In genomic region chr15:72197460-72198409, GRCh38 we compare ENCODE assay signal across 9 cellular contexts. TPM values are rescaled to one million over a fixed set of nuclear protein-coding genes. Genes with fewer than 3 reads are reported as not detected.
A peak's percentile ranks its signal among the peaks of the same experiment; 100 is the strongest.
DNase-seq lines count a peak whose midpoint lies in the region; ATAC-seq and TF ChIP-seq lines count a peak whose summit lies in the region.
"Had no signal": no experiment of that assay in that cellular context is flagged by ENCODE, and none has a peak within 500 bp of the region (broad histone marks: within the 10 kb centered on the region; RNA-seq: fewer than 3 reads in every experiment).

GRAMD2A (minus strand) TSS chr15:72197787.

- peaks cover 18% of the 10 kb centered on the region for H3K36me3 Mint-ChIP-seq in CD4-positive, CD25-positive, alpha-beta regulatory T cell

- no peak for DNase-seq in CD4-positive, CD25-positive, alpha-beta regulatory T cell
- peak; percentile 40 for DNase-seq in HCEC 1CT
- peak; percentile 47 for DNase-seq in WERI-Rb-1
- DNase-seq in epidermal melanocyte (ENCODE audit: insufficient read length, low spot score), result peak; percentile 40
- DNase-seq in thyroid gland, result peak; percentile 64 to 66
- DNase-seq in NCI-H446 treated with DMSO at 0.1 percent for 48 hours (lab: John Stamatoyannopoulos, UW), result no peak
- no peak for DNase-seq in activated gamma-delta T cell treated with Interleukin-2 at 50 U/mL for 16 hours

- peaks cover 0 to 1% (median 0%) of the 10 kb centered on the region in 7 donors for H3K9me3 Mint-ChIP-seq in CD4-positive, CD25-positive, alpha-beta regulatory T cell

- intact Hi-C loops in thyroid gland (cut with DNase I), result no loop called here

- H3K27me3 Mint-ChIP-seq in CD4-positive, CD25-positive, alpha-beta regulatory T cell, result peaks cover 29% of the 10 kb centered on the region

- H3K9ac ChIP-seq in mucosa of stomach (ENCODE audit: low read length), result peak within 1 kb of the TSS; percentile 17

- TF ChIP-seq CTCF in WERI-Rb-1 (IDR thresholded peaks at IDR 0.05; ENCODE audit: low read depth, low read length) (no peak), thyroid gland (IDR thresholded peaks at IDR 0.05) (peak in 1 of 6 experiments; percentile 30)

- H3K27ac ChIP-seq in CD4-positive, CD25-positive, alpha-beta regulatory T cell (ENCODE audit: insufficient read depth, low read length, poor library complexity, severe bottlenecking), result no peak within 1 kb of the TSS
- H3K27ac ChIP-seq in WERI-Rb-1, result no peak within 1 kb of the TSS
- peak within 1 kb of the TSS in 2 of 3 donors; percentile 7 to 47 for H3K27ac ChIP-seq in thyroid gland

- H3K36me3 ChIP-seq in CD4-positive, CD25-positive, alpha-beta regulatory T cell (ENCODE audit: control insufficient read depth, insufficient read depth, low read length), result peaks cover 44% of the 10 kb centered on the region
- H3K36me3 ChIP-seq in WERI-Rb-1 (peaks cover 50% of the 10 kb centered on the region), mucosa of stomach (ENCODE audit: control insufficient read depth, insufficient read depth, low read length) (peaks cover 14% of the 10 kb centered on the region), thyroid gland (peaks cover 24 to 27% of the 10 kb centered on the region in 2 donors)

- H3K4me3 Mint-ChIP-seq in CD4-positive, CD25-positive, alpha-beta regulatory T cell, result peak within 1 kb of the TSS in 3 of 4 donors; percentile 38 to 59 (median 56)

- H3K4me3 ChIP-seq in CD4-positive, CD25-positive, alpha-beta regulatory T cell (ENCODE audit: low read depth, low read length), result no peak within 1 kb of the TSS
- no peak within 1 kb of the TSS for H3K4me3 ChIP-seq in WERI-Rb-1 (ENCODE audit: low read depth, low read length)
- no peak within 1 kb of the TSS for H3K4me3 ChIP-seq in mucosa of stomach (ENCODE audit: low read length)
- peak within 1 kb of the TSS; percentile 2 to 53 (median 6) for H3K4me3 ChIP-seq in thyroid gland (replicated peaks in 1 of 3)

- H3K27me3 ChIP-seq in CD4-positive, CD25-positive, alpha-beta regulatory T cell (ENCODE audit: control insufficient read depth, insufficient read depth, low read length), result no peaks in the 10 kb centered on the region
- no peaks in the 10 kb centered on the region for H3K27me3 ChIP-seq in WERI-Rb-1 (ENCODE audit: insufficient read depth, low read depth, severe bottlenecking)
- peaks cover 14% of the 10 kb centered on the region for H3K27me3 ChIP-seq in mucosa of stomach (ENCODE audit: control insufficient read depth, insufficient read depth, low read length)
- H3K27me3 ChIP-seq in thyroid gland, result no peaks in the 10 kb centered on the region

- no peak within 1 kb of the TSS for H3K27ac Mint-ChIP-seq in CD4-positive, CD25-positive, alpha-beta regulatory T cell

- whole genome bisulfite sequencing in thyroid gland, 2 donors, result 19 to 24% methylated on average over 26 of the region's 85 CpGs

- H3K9me3 ChIP-seq in CD4-positive, CD25-positive, alpha-beta regulatory T cell (ENCODE audit: control insufficient read depth in 2 of 2, low read length in 2 of 2), result no peaks in the 10 kb centered on the region
- H3K9me3 ChIP-seq in WERI-Rb-1 (ENCODE audit: severe bottlenecking), result no peaks in the 10 kb centered on the region
- H3K9me3 ChIP-seq in mucosa of stomach (ENCODE audit: control insufficient read depth, low read length), result no peaks in the 10 kb centered on the region
- H3K9me3 ChIP-seq in thyroid gland, result no peaks in the 10 kb centered on the region

- peaks cover 5% of the 10 kb centered on the region for H3K4me1 ChIP-seq in CD4-positive, CD25-positive, alpha-beta regulatory T cell (ENCODE audit: control insufficient read depth, insufficient read depth, low read length, poor library complexity, severe bottlenecking)
- peaks cover 10% of the 10 kb centered on the region for H3K4me1 ChIP-seq in mucosa of stomach (ENCODE audit: control insufficient read depth, insufficient read depth, low read length)
- H3K4me1 ChIP-seq in thyroid gland, result peaks cover under 1 to 18% of the 10 kb centered on the region in 2 donors

- peaks cover 0 to 12% (median 5%) of the 10 kb centered on the region in 4 donors for H3K4me1 Mint-ChIP-seq in CD4-positive, CD25-positive, alpha-beta regulatory T cell

- ATAC-seq in CD4-positive, CD25-positive, alpha-beta regulatory T cell (ENCODE audit: low read depth in 2 of 2), result peak; percentile 17 to 32

- peak in 1 of 2 donors; percentile 57 for TF ChIP-seq POLR2A in thyroid gland (IDR thresholded peaks at IDR 0.05)

RNA-seq across cellular contexts. Expression of gene GRAMD2A, which starts in this region (rescaled TPM):
- not detected for total RNA-seq in CD4-positive, CD25-positive, alpha-beta regulatory T cell
- not detected for polyA plus RNA-seq in CD4-positive, CD25-positive, alpha-beta regulatory T cell
- total RNA-seq in thyroid gland, result 10 to 100 TPM in 1 of 4 donors, 1 to 10 TPM in 3; 8.8 to 26.9 (median 9.0) TPM
- total RNA-seq: mononuclear cell had no signal

Comparison
In these comparisons a context has a peak if more than half of its experiments do, and no peak if none do; other contexts are left out.
1. Peak in ATAC-seq in CD4-positive, CD25-positive, alpha-beta regulatory T cell; RNA of the gene not detected or under 1 TPM.
2. DNase-seq: peak in HCEC 1CT (single experiment), WERI-Rb-1 (single experiment), epidermal melanocyte (single experiment) and thyroid gland (2 of 2); none in CD4-positive, CD25-positive, alpha-beta regulatory T cell (0 of 3), NCI-H446 treated with DMSO at 0.1 percent for 48 hours (single experiment) and activated gamma-delta T cell treated with Interleukin-2 at 50 U/mL for 16 hours (single experiment).
3. H3K27ac ChIP-seq: peak in thyroid gland (2 of 3); none in CD4-positive, CD25-positive, alpha-beta regulatory T cell (single experiment) and WERI-Rb-1 (single experiment).
4. H3K4me3 ChIP-seq: peak in thyroid gland (3 of 3); none in CD4-positive, CD25-positive, alpha-beta regulatory T cell (single experiment), WERI-Rb-1 (single experiment) and mucosa of stomach (single experiment).